8 cellular contexts compared by ENCODE assay signal in genomic region chr17:27353469-27354050, GRCh38.
DNase-seq lines count a peak whose midpoint lies in the region; ATAC-seq and TF ChIP-seq lines count a peak whose summit lies in the region.

No MANE protein-coding gene starts in this region.

- H3K9me3 ChIP-seq in DOHH2 (ENCODE audit: control insufficient read depth, insufficient read depth, low read length), result no peaks in the 10 kb centered on the region

- H3K4me3 ChIP-seq in DOHH2 (ENCODE audit: low read length), result peak overlapping the region; percentile 84
- H3K4me3 ChIP-seq in fibroblast of pulmonary artery (replicated peaks; ENCODE audit: low read depth, low read length), result peak overlapping the region; percentile 45

- peaks cover 12% of the 10 kb centered on the region for H3K27me3 Mint-ChIP-seq in nephron progenitor cell (ENCODE audit: low read depth, poor library complexity)
- no peaks in the 10 kb centered on the region for H3K27me3 Mint-ChIP-seq in stimulated activated naive CD8-positive, alpha-beta T cell treated with anti-CD3 and anti-CD28 coated beads, Interleukin-15, Interleukin-2, amounts not matched to agents 100 ng/mL and 50 ng/mL, for 24 hours

- peaks cover 26% of the 10 kb centered on the region for H3K4me1 ChIP-seq in DOHH2 (ENCODE audit: control insufficient read depth, low read length)

- H3F3A ChIP-seq in DOHH2 (ENCODE audit: control insufficient read depth, insufficient read depth), result peaks cover 17% of the 10 kb centered on the region

- peaks cover 15% of the 10 kb centered on the region for H3K79me2 ChIP-seq in DOHH2 (ENCODE audit: control insufficient read depth, low read length)

- H3K27ac ChIP-seq in DOHH2 (ENCODE audit: low read depth, low read length), result peak overlapping the region; percentile 33

- TF ChIP-seq CTCF in DOHH2 (IDR thresholded peaks at IDR 0.05; ENCODE audit: low read depth, low read length, poor library complexity, severe bottlenecking) (peak; percentile 74), fibroblast of pulmonary artery (IDR thresholded peaks at IDR 0.05; ENCODE audit: low read length, missing control alignments) (peak; percentile 1), nephron progenitor cell (IDR thresholded peaks at IDR 0.05) (peak; percentile 67)

- no peaks in the 10 kb centered on the region for H4K20me1 ChIP-seq in DOHH2 (ENCODE audit: control insufficient read depth, insufficient read depth, low read depth, low read length)

- H3K27ac Mint-ChIP-seq in nephron progenitor cell, result peak overlapping the region; percentile 83
- peak overlapping the region; percentile 97 for H3K27ac Mint-ChIP-seq in stimulated activated naive CD8-positive, alpha-beta T cell treated with anti-CD3 and anti-CD28 coated beads, Interleukin-15, Interleukin-2, amounts not matched to agents 100 ng/mL and 50 ng/mL, for 24 hours

- peak; percentile 57 for ATAC-seq in GM21737 (IDR thresholded peaks at IDR 0.05; ENCODE audit: unreplicated experiment)

- H3K36me3 Mint-ChIP-seq in nephron progenitor cell (ENCODE audit: low read depth), result peaks cover 21% of the 10 kb centered on the region
- H3K36me3 Mint-ChIP-seq in stimulated activated naive CD8-positive, alpha-beta T cell treated with anti-CD3 and anti-CD28 coated beads, Interleukin-15, Interleukin-2, amounts not matched to agents 100 ng/mL and 50 ng/mL, for 24 hours (ENCODE audit: low read depth), result no peaks in the 10 kb centered on the region

- DNase-seq in KG1 (lab: John Stamatoyannopoulos, UW), result peak; percentile 77
- peak; percentile 94 for DNase-seq in RKO (ENCODE audit: low spot score)
- DNase-seq in activated T-helper 9 cell treated with anti-CD3 and anti-CD28 coated beads, Interleukin-2, amount 50 U/mL, for 16 hours (ENCODE audit: low read depth), result peak; percentile 84
- DNase-seq in fibroblast of pulmonary artery (ENCODE audit: low read depth), result peak; percentile 97
- DNase-seq in nephron progenitor cell, result peak; percentile 89

- H3K4me3 Mint-ChIP-seq in nephron progenitor cell, result peak overlapping the region; percentile 82
- peak overlapping the region; percentile 93 for H3K4me3 Mint-ChIP-seq in stimulated activated naive CD8-positive, alpha-beta T cell treated with anti-CD3 and anti-CD28 coated beads, Interleukin-15, Interleukin-2, amounts not matched to agents 100 ng/mL and 50 ng/mL, for 24 hours

- no peaks in the 10 kb centered on the region for H3K9me2 ChIP-seq in DOHH2 (replicated peaks; ENCODE audit: control insufficient read depth, low read length)

- no peaks in the 10 kb centered on the region for H3K27me3 ChIP-seq in DOHH2 (ENCODE audit: control insufficient read depth, low read length)

- H3K36me3 ChIP-seq in DOHH2 (ENCODE audit: control insufficient read depth, low read length), result no peaks in the 10 kb centered on the region

- H3K9me3 Mint-ChIP-seq in nephron progenitor cell, result peaks cover 18% of the 10 kb centered on the region
- H3K9me3 Mint-ChIP-seq in stimulated activated naive CD8-positive, alpha-beta T cell treated with anti-CD3 and anti-CD28 coated beads, Interleukin-15, Interleukin-2, amounts not matched to agents 100 ng/mL and 50 ng/mL, for 24 hours, result no peaks in the 10 kb centered on the region

- H3K4me2 ChIP-seq in DOHH2 (ENCODE audit: low read length), result peak overlapping the region; percentile 87

- peaks cover 6% of the 10 kb centered on the region for H3K4me1 Mint-ChIP-seq in nephron progenitor cell
- H3K4me1 Mint-ChIP-seq in stimulated activated naive CD8-positive, alpha-beta T cell treated with anti-CD3 and anti-CD28 coated beads, Interleukin-15, Interleukin-2, amounts not matched to agents 100 ng/mL and 50 ng/mL, for 24 hours (ENCODE audit: low read depth), result peaks cover 28% of the 10 kb centered on the region

Comparison
In these comparisons a context has a peak if more than half of its experiments do, and no peak if none do; other contexts are left out.
1. Peak in every context shown above with its lines: DNase-seq, ATAC-seq, H3K4me3 ChIP-seq and H3K27ac ChIP-seq.
2. CTCF ChIP-seq: peak in every context shown above with its lines; median percentile 74 in DOHH2; 67 in nephron progenitor cell; 1 in fibroblast of pulmonary artery.